Comparison of ENCODE assay signal across 15 cellular contexts in the genomic region with DNA sequence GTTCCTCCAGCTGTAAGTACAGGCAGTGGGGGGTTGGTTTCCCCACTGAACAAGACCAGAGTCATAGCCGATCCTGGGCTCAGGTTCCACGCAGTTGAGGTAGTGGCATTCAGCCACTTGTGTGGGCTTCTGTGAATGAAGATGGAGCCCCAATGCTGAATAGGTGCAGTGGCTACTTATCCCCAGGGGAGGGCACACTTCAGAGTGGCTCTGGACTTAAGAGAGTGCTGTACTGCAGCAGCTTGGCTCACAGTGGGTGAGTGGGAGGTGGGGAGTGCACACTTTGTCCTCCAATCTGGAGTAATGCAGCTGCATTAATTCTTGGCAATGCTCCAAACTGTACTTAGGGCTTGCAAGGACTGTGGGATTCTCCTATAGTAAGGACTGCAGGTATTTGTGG.
A peak's percentile ranks its signal among the peaks of the same experiment; 100 is the strongest.
DNase-seq lines count a peak whose midpoint lies in the region; ATAC-seq, FAIRE-seq and TF ChIP-seq lines count a peak whose summit lies in the region.
"Had no signal": no experiment of that assay in that cellular context is flagged by ENCODE, and none has a peak within 500 bp of the region (broad histone marks: within the 10 kb centered on the region; RNA-seq: fewer than 3 reads in every experiment).

No MANE protein-coding gene starts in this region.

- no peak overlapping the region for H2BK20ac ChIP-seq in H9 (ENCODE audit: low read depth, low read length, poor library complexity, severe bottlenecking)

- H2AFZ ChIP-seq in H9 (ENCODE audit: low read length), result no peak overlapping the region
- H2AFZ ChIP-seq in keratinocyte (ENCODE audit: control insufficient read depth, low read length), result no peak overlapping the region

- peaks cover 8 to 11% (median 10%) of the 10 kb centered on the region in 3 experiments; a peak in 6 of 7 replicates for H3K36me3 Mint-ChIP-seq in H9 (ENCODE audit: insufficient read depth in 1 of 3, low read depth in 3 of 3)

- H3K9me3 Mint-ChIP-seq in H9, result peaks cover 0 to 5% of the 10 kb centered on the region in 2 experiments; a peak in 4 of 5 replicates

- H2AK5ac ChIP-seq in H9 (ENCODE audit: insufficient read length, low read length), result no peak overlapping the region

- H4K5ac ChIP-seq in H9 (ENCODE audit: insufficient read length, low read depth, low read length), result no peak overlapping the region

- no peak for FAIRE-seq in keratinocyte (lab: Jason Lieb, UNC)

- H3K4ac ChIP-seq in H9 (ENCODE audit: low read depth, low read length), result no peak overlapping the region

- H3K27me3 ChIP-seq in H9 (ENCODE audit: insufficient read depth, low read length) (no peaks in the 10 kb centered on the region), keratinocyte (ENCODE audit: control insufficient read depth, extremely low read depth, insufficient read depth, low read length) (no peaks in the 10 kb centered on the region)
- H3K27me3 ChIP-seq: SJSA1 had no signal

- no peak overlapping the region for H2BK120ac ChIP-seq in H9 (ENCODE audit: low read depth, low read length, poor library complexity, severe bottlenecking)

- H3K23me2 ChIP-seq in H9 (ENCODE audit: insufficient read length, low read depth, low read length, poor library complexity, severe bottlenecking), result no peaks in the 10 kb centered on the region

- no peaks in the 10 kb centered on the region for H3K4me1 ChIP-seq in H9 (ENCODE audit: insufficient read depth, low read length)
- no peaks in the 10 kb centered on the region for H3K4me1 ChIP-seq in keratinocyte (ENCODE audit: control insufficient read depth, extremely low read depth, insufficient read depth, low read length)
- H3K4me1 ChIP-seq: SJSA1 had no signal

- no peak overlapping the region for H3K56ac ChIP-seq in H9 (ENCODE audit: insufficient read length, low read depth, low read length)

- H3K9me3 ChIP-seq in H9 (ENCODE audit: control insufficient read depth, low read depth, low read length), result no peaks in the 10 kb centered on the region
- H3K9me3 ChIP-seq in keratinocyte (ENCODE audit: control insufficient read depth, low read depth, low read length), result no peaks in the 10 kb centered on the region
- H3K9me3 ChIP-seq: SJSA1 had no signal

- TF ChIP-seq CTCF in H9 (conservative IDR thresholded peaks at IDR 0.05), result peak; percentile 61
- peak; percentile 18 to 24 (median 19) for TF ChIP-seq CTCF in keratinocyte (optimal IDR thresholded peaks at IDR 0.05 in 1 of 3, IDR thresholded peaks at IDR 0.05 in 1 of 3, conservative IDR thresholded peaks at IDR 0.05 in 1 of 3; ENCODE audit: extremely low read depth in 1 of 3, insufficient read depth in 2 of 3, low read length in 3 of 3)

- dilution Hi-C loops in keratinocyte (cut with MboI; ENCODE audit: extremely low pct_ligation_motif_present, low sequenced_read_pairs), result no loop called here

- H3K4me3 Mint-ChIP-seq in H9, result no peak overlapping the region

- H3K4me2 ChIP-seq in H9 (ENCODE audit: insufficient read depth, insufficient read length, low read length) (no peak overlapping the region), keratinocyte (ENCODE audit: control insufficient read depth, extremely low read depth, insufficient read depth, low read depth, low read length) (no peak overlapping the region)

- no peak overlapping the region for H3T11ph ChIP-seq in H9 (ENCODE audit: low read length)

- H3K9ac ChIP-seq in H9 (ENCODE audit: extremely low read depth, insufficient read length, low read length), result no peak overlapping the region
- no peak overlapping the region for H3K9ac ChIP-seq in keratinocyte (ENCODE audit: control insufficient read depth, extremely low read depth, insufficient read depth, low read length)

- H4K20me1 ChIP-seq in H9 (ENCODE audit: control insufficient read depth, insufficient read depth, insufficient read length) (no peaks in the 10 kb centered on the region), keratinocyte (ENCODE audit: control insufficient read depth, extremely low read depth, insufficient read depth, low read length) (no peaks in the 10 kb centered on the region)

- H3K27ac ChIP-seq in H9 (ENCODE audit: insufficient read length, low read depth, low read length) (no peak overlapping the region), keratinocyte (ENCODE audit: control insufficient read depth, insufficient read depth, low read length) (no peak overlapping the region)
- H3K27ac ChIP-seq: SJSA1 had no signal

- no peak overlapping the region for H2BK5ac ChIP-seq in H9 (ENCODE audit: insufficient read length, low read length)

- no peaks in the 10 kb centered on the region for H3K27me3 Mint-ChIP-seq in H9 (ENCODE audit: low read depth)

- H3K9me1 ChIP-seq in keratinocyte (ENCODE audit: control insufficient read depth, extremely low read depth, insufficient read depth, low read length), result no peaks in the 10 kb centered on the region

- no peak overlapping the region for H3K23ac ChIP-seq in H9 (ENCODE audit: insufficient read length, low read depth, low read length)

- no peak overlapping the region for H4K8ac ChIP-seq in H9 (replicated peaks; ENCODE audit: insufficient read length, low read depth, low read length)

- no peak overlapping the region for H2BK12ac ChIP-seq in H9 (ENCODE audit: insufficient read length, low read depth, low read length)

- no peak for ATAC-seq in GM21390 (IDR thresholded peaks at IDR 0.05; ENCODE audit: unreplicated experiment)

- H2BK15ac ChIP-seq in H9 (ENCODE audit: low read depth, low read length), result no peak overlapping the region

- H3K79me2 ChIP-seq in H9 (ENCODE audit: insufficient read depth, low read length) (no peaks in the 10 kb centered on the region), keratinocyte (ENCODE audit: control insufficient read depth, insufficient read depth, low read length) (no peaks in the 10 kb centered on the region)

- no peaks in the 10 kb centered on the region for H3K36me3 ChIP-seq in keratinocyte (ENCODE audit: control insufficient read depth in 2 of 2, extremely low read depth in 1 of 2, insufficient read depth in 2 of 2, low read length in 2 of 2)
- H3K36me3 ChIP-seq: SJSA1 had no signal

- H3K14ac ChIP-seq in H9 (ENCODE audit: insufficient read depth, low read length), result no peak overlapping the region

- H3K79me1 ChIP-seq in H9 (ENCODE audit: insufficient read depth, low read depth, low read length, poor library complexity, severe bottlenecking), result no peaks in the 10 kb centered on the region

- H3K27ac Mint-ChIP-seq in H9, result no peak overlapping the region

- no peak overlapping the region for H3K18ac ChIP-seq in H9 (ENCODE audit: insufficient read length, low read depth, low read length)

- DNase-seq in NCI-H2171 treated with DMSO at 0.1 percent for 48 hours (lab: John Stamatoyannopoulos, UW), result peak; percentile 35
- no peak for DNase-seq in NCI-H2171 (lab: John Stamatoyannopoulos, UW)
- DNase-seq in H9, result no peak
- DNase-seq in OCI-M1 (lab: John Stamatoyannopoulos, UW), result peak; percentile 21
- DNase-seq in keratinocyte (ENCODE audit: low read depth, low spot score), result no peak
- no peak for DNase-seq in NCI-H2196 (lab: John Stamatoyannopoulos, UW; ENCODE audit: unreplicated experiment)
- no peak for DNase-seq in anterior cingulate cortex (lab: John Stamatoyannopoulos, UW)
- DNase-seq: Calu3, foreskin melanocyte, midbrain, NCI-H1417 treated with DMSO at 0.1 percent for 48 hours, posterior cingulate gyrus, substantia nigra had no signal

- H3K4me1 Mint-ChIP-seq in H9, result no peaks in the 10 kb centered on the region

- H3K4me3 ChIP-seq in keratinocyte (ENCODE audit: control insufficient read depth in 2 of 3, extremely low read depth in 1 of 3, insufficient read depth in 2 of 3, low read depth in 1 of 3, low read length in 3 of 3), result no peak overlapping the region
- H3K4me3 ChIP-seq: SJSA1 had no signal

- WGBS in H9 (ENCODE audit: extremely low coverage, insufficient read length, low lambda C conversion rate), result no CpG with 5 or more reads among the region's 2 CpGs

- no peak overlapping the region for H4K91ac ChIP-seq in H9 (ENCODE audit: insufficient read length, low read depth, low read length)

Comparison
In these comparisons a context has a peak if more than half of its experiments do, and no peak if none do; other contexts are left out.
1. DNase-seq: peak in NCI-H2171 treated with DMSO at 0.1 percent for 48 hours (single experiment) and OCI-M1 (single experiment); none in NCI-H2171 (single experiment), H9 (single experiment), keratinocyte (single experiment), NCI-H2196 (single experiment) and anterior cingulate cortex (0 of 58).